ENCODE assay signal across 1 cellular context in the genomic region with DNA sequence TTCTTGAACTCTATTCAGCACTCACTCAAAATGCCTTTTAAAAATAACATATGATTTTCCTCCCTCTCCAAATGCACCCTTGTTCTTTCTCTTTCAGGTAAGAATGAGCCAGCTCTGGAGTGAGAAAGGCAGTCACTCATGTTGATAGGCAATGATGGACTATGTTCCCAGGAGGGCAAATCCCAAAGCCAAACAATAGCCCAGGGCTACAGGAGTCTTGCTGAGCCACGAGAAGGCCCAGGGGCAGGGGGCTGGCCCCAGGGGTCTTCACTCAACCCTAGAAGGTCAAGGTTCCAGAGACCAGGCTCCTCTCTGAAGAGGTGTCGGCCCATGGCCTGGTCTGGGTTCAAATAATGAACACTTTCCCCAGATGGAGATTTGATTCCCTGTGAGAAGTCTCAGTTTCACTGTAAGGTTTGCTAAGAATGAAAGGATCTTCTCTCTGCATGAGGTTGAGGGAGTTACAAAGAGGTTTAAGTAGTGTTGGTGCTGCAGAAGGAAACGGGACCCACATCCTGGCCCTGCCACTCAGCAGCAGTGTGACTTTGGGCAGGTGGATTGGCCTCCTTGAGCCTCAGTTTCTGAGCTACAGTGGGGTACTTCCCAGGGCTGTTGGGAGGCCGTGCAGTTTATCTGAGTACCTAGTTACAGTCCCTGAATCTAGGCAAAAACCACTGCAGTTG.
TF ChIP-seq lines count a peak whose summit lies in the region.

No MANE protein-coding gene starts in this region.

TF ChIP-seq in GM12878, 131 proteins besides CTCF, POLR2A, EP300 and RAD21:
- TF ChIP-seq, protein P1, sequence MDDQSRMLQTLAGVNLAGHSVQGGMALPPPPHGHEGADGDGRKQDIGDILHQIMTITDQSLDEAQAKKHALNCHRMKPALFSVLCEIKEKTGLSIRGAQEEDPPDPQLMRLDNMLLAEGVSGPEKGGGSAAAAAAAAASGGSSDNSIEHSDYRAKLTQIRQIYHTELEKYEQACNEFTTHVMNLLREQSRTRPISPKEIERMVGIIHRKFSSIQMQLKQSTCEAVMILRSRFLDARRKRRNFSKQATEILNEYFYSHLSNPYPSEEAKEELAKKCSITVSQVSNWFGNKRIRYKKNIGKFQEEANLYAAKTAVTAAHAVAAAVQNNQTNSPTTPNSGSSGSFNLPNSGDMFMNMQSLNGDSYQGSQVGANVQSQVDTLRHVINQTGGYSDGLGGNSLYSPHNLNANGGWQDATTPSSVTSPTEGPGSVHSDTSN (IDR thresholded peaks at IDR 0.05; ENCODE audit: insufficient replicate concordance, low read depth, low read length) = peak; percentile 22
- no peak for TF ChIP-seq ZNF274 (IDR thresholded peaks at IDR 0.05; ENCODE audit: insufficient read depth, insufficient read length)
